Comparison of ENCODE assay signal across 9 cellular contexts in the genomic region with DNA sequence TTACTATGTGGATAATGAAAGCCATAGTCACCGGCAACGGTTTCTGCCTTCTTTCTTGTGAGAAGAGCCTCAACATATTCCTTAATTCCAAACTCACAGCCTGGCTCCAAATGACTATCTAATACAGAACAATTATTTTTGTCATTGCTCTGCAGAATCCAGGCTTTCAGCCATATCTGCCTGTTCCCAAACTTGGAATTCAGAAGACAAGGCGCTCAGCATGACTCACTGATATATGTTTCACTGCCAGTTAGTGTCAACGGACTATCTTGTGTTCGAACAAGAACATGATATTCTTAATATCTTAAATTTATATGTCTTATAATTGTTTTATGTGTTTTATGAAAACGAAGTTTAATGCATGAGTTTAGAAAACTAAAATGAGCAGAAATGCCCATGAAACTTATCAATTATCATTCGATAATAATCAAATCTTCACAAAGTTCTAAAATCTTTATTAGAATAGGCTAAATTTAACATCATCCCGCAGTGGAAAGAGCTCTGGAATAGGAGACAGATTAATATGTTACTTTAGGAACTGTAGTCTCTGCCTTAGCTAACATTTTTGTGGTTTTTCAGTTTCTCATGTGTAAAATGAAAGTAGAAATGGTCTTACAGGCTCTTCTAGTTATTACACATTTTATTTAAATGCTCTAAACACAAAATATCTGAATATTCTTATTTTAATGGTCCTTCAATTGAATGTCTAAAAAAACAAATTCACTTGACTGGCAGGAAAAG.
DNase-seq lines count a peak whose midpoint lies in the region; ATAC-seq and TF ChIP-seq lines count a peak whose summit lies in the region.
"Had no signal": no experiment of that assay in that cellular context is flagged by ENCODE, and none has a peak within 500 bp of the region (broad histone marks: within the 10 kb centered on the region; RNA-seq: fewer than 3 reads in every experiment).

No MANE protein-coding gene starts in this region.

- TF ChIP-seq EP300 in ovary (IDR thresholded peaks at IDR 0.05): no peak

- H3K27me3 ChIP-seq in thoracic aorta (replicated peaks; ENCODE audit: insufficient read depth): no peaks in the 10 kb centered on the region
- H3K27me3 ChIP-seq in ovary: no peaks in the 10 kb centered on the region

- no peak for DNase-seq in activated CD8-positive, alpha-beta memory T cell treated with anti-CD3 and anti-CD28 coated beads, Interleukin-2, amount 10 ng/mL, durations not matched to agents 7 days and 5 days
- DNase-seq in activated CD8-positive, alpha-beta memory T cell treated with anti-CD3 and anti-CD28 coated beads, Interleukin-2, amount 50 U/mL, for 48 hours: no peak
- DNase-seq in amniotic epithelial cell (ENCODE audit: low read depth) (peak; percentile 61), thoracic aorta (ENCODE audit: low spot score) (no peak), midbrain (lab: John Stamatoyannopoulos, UW) (no peak), NCI-H2227 (lab: John Stamatoyannopoulos, UW; ENCODE audit: unreplicated experiment) (no peak), ovary (no peak)
- DNase-seq: naive B cell had no signal

- H3K4me3 Mint-ChIP-seq in activated CD8-positive, alpha-beta memory T cell treated with anti-CD3 and anti-CD28 coated beads, Interleukin-2, amount 10 ng/mL, durations not matched to agents 7 days and 5 days: no peak overlapping the region

- no peaks in the 10 kb centered on the region for H3K9me3 Mint-ChIP-seq in activated CD8-positive, alpha-beta memory T cell treated with anti-CD3 and anti-CD28 coated beads, Interleukin-2, amount 10 ng/mL, durations not matched to agents 7 days and 5 days (ENCODE audit: low read depth)

- H3K4me1 ChIP-seq in thoracic aorta (ENCODE audit: control insufficient read depth in 1 of 2, low read depth in 2 of 2): peaks cover 0 to 29% of the 10 kb centered on the region in 2 donors
- no peaks in the 10 kb centered on the region for H3K4me1 ChIP-seq in ovary (ENCODE audit: insufficient read depth)

- H3K4me3 ChIP-seq in thoracic aorta (peak overlapping the region; percentile 62), ovary (no peak overlapping the region)

- H3K27ac ChIP-seq in thoracic aorta: no peak overlapping the region
- no peak overlapping the region for H3K27ac ChIP-seq in ovary

- H3K27ac Mint-ChIP-seq in activated CD8-positive, alpha-beta memory T cell treated with anti-CD3 and anti-CD28 coated beads, Interleukin-2, amount 10 ng/mL, durations not matched to agents 7 days and 5 days: peak overlapping the region; percentile 24
- H3K27ac Mint-ChIP-seq: naive B cell had no signal

- H3K27me3 Mint-ChIP-seq in activated CD8-positive, alpha-beta memory T cell treated with anti-CD3 and anti-CD28 coated beads, Interleukin-2, amount 10 ng/mL, durations not matched to agents 7 days and 5 days: no peaks in the 10 kb centered on the region
- H3K27me3 Mint-ChIP-seq: naive B cell had no signal

- WGBS in ovary, 3 donors: 25 to 28% (median 27%) methylated on average over 8 of the region's 8 CpGs

- intact Hi-C loops in ovary (cut with DNase I): no loop called here

- no peak for ATAC-seq in activated CD8-positive, alpha-beta memory T cell treated with anti-CD3 and anti-CD28 coated beads, Interleukin-2, amount 10 ng/mL, durations not matched to agents 7 days and 5 days
- ATAC-seq in HG03064 (IDR thresholded peaks at IDR 0.05; ENCODE audit: low read depth, unreplicated experiment): peak; percentile 94
- no peak for ATAC-seq in thoracic aorta (ENCODE audit: insufficient number of reproducible peaks, low FRiP score, low read depth)

- TF ChIP-seq CTCF in thoracic aorta (IDR thresholded peaks at IDR 0.05) (no peak), ovary (IDR thresholded peaks at IDR 0.05) (no peak)

- H3K9me3 ChIP-seq in thoracic aorta (no peaks in the 10 kb centered on the region), ovary (no peaks in the 10 kb centered on the region)

- peaks cover 9% of the 10 kb centered on the region for H3K4me1 Mint-ChIP-seq in activated CD8-positive, alpha-beta memory T cell treated with anti-CD3 and anti-CD28 coated beads, Interleukin-2, amount 10 ng/mL, durations not matched to agents 7 days and 5 days

- CTCF ChIA-PET in activated CD8-positive, alpha-beta memory T cell treated with anti-CD3 and anti-CD28 coated beads, Interleukin-2, amount 10 ng/mL, durations not matched to agents 7 days and 5 days (lab: Charles Lee): no interaction called here

- H3K36me3 ChIP-seq in thoracic aorta: no peaks in the 10 kb centered on the region
- H3K36me3 ChIP-seq in ovary: no peaks in the 10 kb centered on the region

- no peak for TF ChIP-seq POLR2A in ovary (IDR thresholded peaks at IDR 0.05)

- H3K36me3 Mint-ChIP-seq in activated CD8-positive, alpha-beta memory T cell treated with anti-CD3 and anti-CD28 coated beads, Interleukin-2, amount 10 ng/mL, durations not matched to agents 7 days and 5 days: peaks cover 5% of the 10 kb centered on the region
- H3K36me3 Mint-ChIP-seq: naive B cell had no signal
